Comparison of ENCODE assay signal across 26 cellular contexts in the genomic region with DNA sequence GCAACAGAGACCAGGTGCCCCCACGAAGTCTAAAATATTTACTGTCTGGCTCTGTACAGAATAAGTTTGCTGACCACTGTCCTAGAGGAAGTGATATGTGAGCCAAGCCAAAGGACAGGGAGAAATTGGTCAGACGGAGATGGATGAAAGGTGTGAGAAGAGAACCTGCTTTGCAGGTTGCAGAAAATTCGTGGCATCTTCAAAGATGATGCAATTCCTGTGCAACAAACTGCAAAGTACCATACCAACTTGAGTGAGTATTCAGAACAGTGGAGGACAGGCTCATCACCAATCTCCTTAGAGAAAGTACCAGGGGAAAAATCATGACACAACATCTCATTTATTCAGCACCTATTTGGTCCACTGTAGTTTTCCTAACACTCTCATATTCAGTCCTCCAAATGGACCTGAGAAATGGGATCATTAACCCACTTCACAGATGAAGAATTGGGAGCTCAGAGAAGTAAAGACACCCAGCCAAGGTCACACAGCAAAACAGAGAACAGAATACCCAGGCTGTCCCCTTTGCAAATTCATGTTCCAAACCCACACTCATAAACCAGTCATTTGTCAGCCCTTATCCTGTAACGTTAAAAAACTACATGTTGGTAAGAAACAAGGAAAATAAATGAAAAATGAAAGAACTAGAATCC.
A peak's percentile ranks its signal among the peaks of the same experiment; 100 is the strongest.
DNase-seq lines count a peak whose midpoint lies in the region; ATAC-seq and TF ChIP-seq lines count a peak whose summit lies in the region.
"Had no signal": no experiment of that assay in that cellular context is flagged by ENCODE, and none has a peak within 500 bp of the region (broad histone marks: within the 10 kb centered on the region; RNA-seq: fewer than 3 reads in every experiment).

No MANE protein-coding gene starts in this region.

- no peaks in the 10 kb centered on the region for H4K20me1 ChIP-seq in hepatocyte (ENCODE audit: insufficient read depth, poor library complexity, severe bottlenecking)

- H3K4me1 ChIP-seq in rectal smooth muscle tissue (ENCODE audit: control insufficient read depth, insufficient read depth, low read length) (peaks cover 7% of the 10 kb centered on the region), hepatocyte (ENCODE audit: insufficient read depth) (no peaks in the 10 kb centered on the region)
- H3K4me1 ChIP-seq: colonic mucosa, gastrocnemius medialis, prostate gland had no signal

- no peak overlapping the region for H3K4me3 ChIP-seq in coronary artery
- H3K4me3 ChIP-seq in rectal smooth muscle tissue (ENCODE audit: low read length) = no peak overlapping the region
- no peak overlapping the region for H3K4me3 ChIP-seq in hepatocyte
- H3K4me3 ChIP-seq: colonic mucosa, esophagus squamous epithelium, gastrocnemius medialis, lung, prostate gland, SJCRH30, skin epidermis had no signal

- WGBS in hepatocyte (ENCODE audit: low lambda C conversion rate, missing lambda C conversion rate) = 66% methylated on average over 4 of the region's 4 CpGs

- H3K27me3 ChIP-seq in rectal smooth muscle tissue (ENCODE audit: control insufficient read depth, insufficient read depth, low read length) (no peaks in the 10 kb centered on the region), hepatocyte (no peaks in the 10 kb centered on the region)
- H3K27me3 ChIP-seq: brain microvascular endothelial cell, colonic mucosa, SJCRH30 had no signal

- H3K9me3 ChIP-seq in hepatocyte (ENCODE audit: low read depth) = no peaks in the 10 kb centered on the region
- H3K9me3 ChIP-seq: colonic mucosa, gastrocnemius medialis, prostate gland had no signal

- H3K4me2 ChIP-seq in hepatocyte = no peak overlapping the region

- H3K9me2 ChIP-seq in hepatocyte (replicated peaks; ENCODE audit: insufficient read depth) = no peaks in the 10 kb centered on the region

- no peak for ATAC-seq in GM21723 (IDR thresholded peaks at IDR 0.05; ENCODE audit: unreplicated experiment)
- ATAC-seq: activated CD8-positive, alpha-beta T cell treated with anti-CD3 and anti-CD28 coated beads, Interleukin-2, amount 10 ng/mL, durations not matched to agents 7 days and 5 days; effector memory CD8-positive, alpha-beta T cell; T-cell had no signal

- no peak overlapping the region for H3K9ac ChIP-seq in rectal smooth muscle tissue (ENCODE audit: low read length)

- no peaks in the 10 kb centered on the region for H3K79me2 ChIP-seq in hepatocyte

- H3K36me3 ChIP-seq in rectal smooth muscle tissue (ENCODE audit: control insufficient read depth, insufficient read depth, low read length) (no peaks in the 10 kb centered on the region), hepatocyte (replicated peaks; ENCODE audit: insufficient read depth, low read depth) (no peaks in the 10 kb centered on the region)
- H3K36me3 ChIP-seq: brain microvascular endothelial cell, colonic mucosa, esophagus squamous epithelium, gastrocnemius medialis, prostate gland, SJCRH30 had no signal

- no peak overlapping the region for H2AFZ ChIP-seq in hepatocyte

- DNase-seq in ELF-1 (ENCODE audit: low read depth, low spot score) = peak; percentile 28
- peak; percentile 17 for DNase-seq in LoVo (ENCODE audit: low spot score)
- peak; percentile 3 for DNase-seq in coronary artery (ENCODE audit: low spot score)
- DNase-seq in hepatocyte (ENCODE audit: low spot score) = no peak
- DNase-seq in putamen (ENCODE audit: low spot score) = no peak
- DNase-seq: activated CD4-positive, CD25-positive, alpha-beta regulatory T cell treated with anti-CD3 and anti-CD28 coated beads, Interleukin-2, amount 50 U/mL, for 72 hours; activated CD8-positive, alpha-beta T cell treated with anti-CD3 and anti-CD28 coated beads, Interleukin-2, amount 10 ng/mL, durations not matched to agents 7 days and 5 days; AML-193; brain microvascular endothelial cell; CD8-positive, alpha-beta memory T cell; DMS79; effector memory CD8-positive, alpha-beta T cell; esophagus squamous epithelium; gastrocnemius medialis; H9; Karpas-422; NCI-H524 treated with DMSO at 0.1 percent for 48 hours; stimulated activated CD4-positive, alpha-beta T cell treated with anti-CD3 and anti-CD28 coated beads, Interleukin-1b, Interleukin-23, amount 100 ng/mL, for 48 hours; T-cell had no signal

- TF ChIP-seq CTCF in coronary artery (IDR thresholded peaks at IDR 0.05) = no peak
- TF ChIP-seq CTCF in hepatocyte (IDR thresholded peaks at IDR 0.05; ENCODE audit: poor library complexity) = no peak

- no peak overlapping the region for H3K27ac ChIP-seq in coronary artery
- H3K27ac ChIP-seq in rectal smooth muscle tissue (ENCODE audit: low read depth, low read length) = peak overlapping the region; percentile 3
- H3K27ac ChIP-seq in hepatocyte = no peak overlapping the region
- H3K27ac ChIP-seq: brain microvascular endothelial cell, colonic mucosa, prostate gland, SJCRH30, skin epidermis had no signal

Comparison
In these comparisons a context has a peak if more than half of its experiments do, and no peak if none do; other contexts are left out.
1. DNase-seq: peak in ELF-1 (single experiment), LoVo (single experiment) and coronary artery (single experiment); none in hepatocyte (single experiment) and putamen (single experiment).